In genomic region chr15:31228980-31229826, GRCh38 we compare ENCODE assay signal across 9 cellular contexts.
DNase-seq lines count a peak whose midpoint lies in the region; ATAC-seq and TF ChIP-seq lines count a peak whose summit lies in the region.
"Had no signal": no experiment of that assay in that cellular context is flagged by ENCODE, and none has a peak within 500 bp of the region (broad histone marks: within the 10 kb centered on the region; RNA-seq: fewer than 3 reads in every experiment).

No MANE protein-coding gene starts in this region.

- peak overlapping the region; percentile 56 to 57 for H3K9ac ChIP-seq in colonic mucosa (ENCODE audit: low read depth in 2 of 2, low read length in 2 of 2)

- H3K4me3 ChIP-seq in colonic mucosa (peak overlapping the region; percentile 8), ovary (no peak overlapping the region)

- peak; percentile 45 for ATAC-seq in HG03060 (IDR thresholded peaks at IDR 0.05; ENCODE audit: low read depth, unreplicated experiment)
- ATAC-seq: activated T-cell treated with anti-CD3 and anti-CD28 coated beads, Interleukin-2, amount 50 U/mL, for 4 hours had no signal

- intact Hi-C loops in colonic mucosa (cut with DNase I) (no loop called here), ovary (cut with DNase I) (no loop called here)

- no peaks in the 10 kb centered on the region for H3K4me1 ChIP-seq in colonic mucosa
- no peaks in the 10 kb centered on the region for H3K4me1 ChIP-seq in ovary (ENCODE audit: insufficient read depth)

- H3K27me3 ChIP-seq in colonic mucosa, result no peaks in the 10 kb centered on the region
- no peaks in the 10 kb centered on the region for H3K27me3 ChIP-seq in ovary

- H3K36me3 ChIP-seq in colonic mucosa (no peaks in the 10 kb centered on the region), ovary (no peaks in the 10 kb centered on the region)

- no peaks in the 10 kb centered on the region for H3K9me3 ChIP-seq in colonic mucosa
- H3K9me3 ChIP-seq in ovary, result no peaks in the 10 kb centered on the region

- H3K27ac ChIP-seq in colonic mucosa (peak overlapping the region; percentile 35), ovary (no peak overlapping the region)

- no peak for TF ChIP-seq EP300 in ovary (IDR thresholded peaks at IDR 0.05)

- 67 to 77% (median 71%) methylated on average over 7 to 8 of the region's 8 CpGs for WGBS in ovary, 3 donors

- no peak for TF ChIP-seq CTCF in colonic mucosa (IDR thresholded peaks at IDR 0.05)
- no peak for TF ChIP-seq CTCF in ovary (IDR thresholded peaks at IDR 0.05)

- TF ChIP-seq POLR2A in GM19099 (IDR thresholded peaks at IDR 0.05; ENCODE audit: extremely low read depth, insufficient read length, low read depth), result peak; percentile 91
- TF ChIP-seq POLR2A in ovary (IDR thresholded peaks at IDR 0.05), result no peak

- DNase-seq in D341Med (ENCODE audit: low spot score), result peak; percentile 47
- DNase-seq in colonic mucosa, result peak; percentile 81
- DNase-seq in ovary, result no peak
- no peak for DNase-seq in anterior cingulate cortex (lab: John Stamatoyannopoulos, UW)
- DNase-seq in SKM-1 (lab: John Stamatoyannopoulos, UW; ENCODE audit: unreplicated experiment), result no peak
- no peak for DNase-seq in AG20443 (ENCODE audit: low spot score)
- DNase-seq: activated T-cell treated with anti-CD3 and anti-CD28 coated beads, Interleukin-2, amount 50 U/mL, for 4 hours had no signal

Comparison
In these comparisons a context has a peak if more than half of its experiments do, and no peak if none do; other contexts are left out.
1. DNase-seq: peak in D341Med (single experiment) and colonic mucosa (single experiment); none in ovary (0 of 5), anterior cingulate cortex (0 of 58), SKM-1 (single experiment) and AG20443 (single experiment).